Comparison of ENCODE assay signal across 10 cellular contexts in the genomic region with DNA sequence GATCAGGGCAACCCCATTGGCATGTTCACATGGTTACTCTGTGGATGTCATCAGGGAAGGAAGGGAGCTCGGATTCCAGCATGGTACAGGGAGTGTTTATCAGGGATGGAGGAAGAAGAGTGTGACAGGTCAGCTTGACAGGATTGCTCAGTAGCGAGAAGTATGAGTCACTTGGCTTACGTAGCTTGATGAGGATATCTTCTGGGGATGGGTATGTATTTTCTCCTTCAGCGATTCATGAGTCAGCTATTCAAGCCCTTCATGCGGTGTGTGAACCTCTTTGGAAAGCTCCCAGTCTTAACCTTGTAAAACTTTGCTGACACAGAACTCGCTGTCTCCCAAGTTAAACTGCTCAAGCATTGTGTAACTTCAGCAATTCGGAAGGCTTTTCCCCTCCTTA.
A peak's percentile ranks its signal among the peaks of the same experiment; 100 is the strongest.
DNase-seq lines count a peak whose midpoint lies in the region; ATAC-seq and TF ChIP-seq lines count a peak whose summit lies in the region.
"Had no signal": no experiment of that assay in that cellular context is flagged by ENCODE, and none has a peak within 500 bp of the region (broad histone marks: within the 10 kb centered on the region; RNA-seq: fewer than 3 reads in every experiment).

No MANE protein-coding gene starts in this region.

- H2AK5ac ChIP-seq in H9 (ENCODE audit: insufficient read length, low read length): no peak overlapping the region

- no peaks in the 10 kb centered on the region for H3K23me2 ChIP-seq in H9 (ENCODE audit: insufficient read length, low read depth, low read length, poor library complexity, severe bottlenecking)

- H2AFZ ChIP-seq in H9 (ENCODE audit: low read length): no peak overlapping the region

- H3K36me3 ChIP-seq in adipocyte (ENCODE audit: control insufficient read depth, insufficient read depth, low read length, severe bottlenecking) (no peaks in the 10 kb centered on the region), vagina (no peaks in the 10 kb centered on the region)
- H3K36me3 ChIP-seq: cardiac muscle cell had no signal

- intact Hi-C loops in vagina (cut with DNase I): no loop called here
- intact Hi-C loops in activated CD4-positive, alpha-beta memory T cell treated with anti-CD3 and anti-CD28 coated beads for 36 hours (cut with micrococcal nuclease): no loop called here

- H3K4ac ChIP-seq in H9 (ENCODE audit: low read depth, low read length): no peak overlapping the region

- no peak overlapping the region for H3K4me3 Mint-ChIP-seq in activated CD4-positive, alpha-beta memory T cell treated with anti-CD3 and anti-CD28 coated beads for 36 hours
- no peak overlapping the region for H3K4me3 Mint-ChIP-seq in H9
- H3K4me3 Mint-ChIP-seq: B cell had no signal

- H4K91ac ChIP-seq in H9 (ENCODE audit: insufficient read length, low read depth, low read length): no peak overlapping the region

- peaks cover 7% of the 10 kb centered on the region for H3K4me1 Mint-ChIP-seq in activated CD4-positive, alpha-beta memory T cell treated with anti-CD3 and anti-CD28 coated beads for 36 hours (ENCODE audit: low read depth)
- H3K4me1 Mint-ChIP-seq in H9: no peaks in the 10 kb centered on the region; a peak in 2 of 4 replicates
- H3K4me1 Mint-ChIP-seq: B cell had no signal

- H3K4me3 ChIP-seq in adipocyte (ENCODE audit: low read length) (no peak overlapping the region), vagina (no peak overlapping the region)
- H3K4me3 ChIP-seq: cardiac muscle cell had no signal

- no peaks in the 10 kb centered on the region for H3K79me1 ChIP-seq in H9 (ENCODE audit: insufficient read depth, low read depth, low read length, poor library complexity, severe bottlenecking)

- H3T11ph ChIP-seq in H9 (ENCODE audit: low read length): no peak overlapping the region

- no peak for TF ChIP-seq POLR2A in vagina (IDR thresholded peaks at IDR 0.05)

- no peak for ATAC-seq in HG02840 (IDR thresholded peaks at IDR 0.05; ENCODE audit: low FRiP score, unreplicated experiment)

- peaks cover 3% of the 10 kb centered on the region for H3K36me3 Mint-ChIP-seq in activated CD4-positive, alpha-beta memory T cell treated with anti-CD3 and anti-CD28 coated beads for 36 hours
- H3K36me3 Mint-ChIP-seq in H9 (ENCODE audit: insufficient read depth in 1 of 3, low read depth in 3 of 3): no peaks in the 10 kb centered on the region

- H3K79me2 ChIP-seq in H9 (ENCODE audit: insufficient read depth, low read length): no peaks in the 10 kb centered on the region

- no peak overlapping the region for H3K56ac ChIP-seq in H9 (ENCODE audit: insufficient read length, low read depth, low read length)

- no peaks in the 10 kb centered on the region for H3K27me3 Mint-ChIP-seq in activated CD4-positive, alpha-beta memory T cell treated with anti-CD3 and anti-CD28 coated beads for 36 hours
- H3K27me3 Mint-ChIP-seq in H9 (ENCODE audit: low read depth): peaks cover 2% of the 10 kb centered on the region; the same call in 1 of the 2 replicates

- DNase-seq in SKM-1 treated with dmso at 0.1 percent for 144 hours (lab: John Stamatoyannopoulos, UW; ENCODE audit: unreplicated experiment) (peak; percentile 36), SKM-1 (lab: John Stamatoyannopoulos, UW; ENCODE audit: unreplicated experiment) (no peak), adipocyte (ENCODE audit: low read depth) (peak; percentile 77), iris pigment epithelial cell (ENCODE audit: low read depth) (peak; percentile 100), vagina (ENCODE audit: extremely low spot score in 2 of 2) (peak in 1 of 2 donors; percentile 94), H9 (no peak)
- DNase-seq in activated CD4-positive, alpha-beta memory T cell treated with anti-CD3 and anti-CD28 coated beads for 36 hours: no peak

- no peak overlapping the region for H2BK120ac ChIP-seq in H9 (ENCODE audit: low read depth, low read length, poor library complexity, severe bottlenecking)

- no peaks in the 10 kb centered on the region for H3K9me3 ChIP-seq in adipocyte (ENCODE audit: control insufficient read depth, low read length)
- no peaks in the 10 kb centered on the region for H3K9me3 ChIP-seq in vagina
- H3K9me3 ChIP-seq in H9 (ENCODE audit: control insufficient read depth, low read depth, low read length): no peaks in the 10 kb centered on the region

- no peak overlapping the region for H2BK5ac ChIP-seq in H9 (ENCODE audit: insufficient read length, low read length)

- peaks cover 5% of the 10 kb centered on the region for H3K9me3 Mint-ChIP-seq in activated CD4-positive, alpha-beta memory T cell treated with anti-CD3 and anti-CD28 coated beads for 36 hours
- no peaks in the 10 kb centered on the region for H3K9me3 Mint-ChIP-seq in H9

- peak overlapping the region; percentile 68 for H3K27ac ChIP-seq in vagina
- no peak overlapping the region for H3K27ac ChIP-seq in H9 (ENCODE audit: insufficient read length, low read depth, low read length)
- H3K27ac ChIP-seq: cardiac muscle cell had no signal

- WGBS in H9 (ENCODE audit: extremely low coverage, insufficient read length, low lambda C conversion rate): no CpG with 5 or more reads among the region's 7 CpGs

- H3K27me3 ChIP-seq in adipocyte (replicated peaks; ENCODE audit: control insufficient read depth, insufficient read depth, low read length) (no peaks in the 10 kb centered on the region), vagina (no peaks in the 10 kb centered on the region), H9 (ENCODE audit: insufficient read depth, low read length) (no peaks in the 10 kb centered on the region)
- H3K27me3 ChIP-seq: cardiac muscle cell had no signal

- no peak overlapping the region for H2BK15ac ChIP-seq in H9 (ENCODE audit: low read depth, low read length)

- no peaks in the 10 kb centered on the region for H4K20me1 ChIP-seq in H9 (ENCODE audit: control insufficient read depth, insufficient read depth, insufficient read length)

- no peak overlapping the region for H2BK12ac ChIP-seq in H9 (ENCODE audit: insufficient read length, low read depth, low read length)

- no peak overlapping the region for H3K14ac ChIP-seq in H9 (ENCODE audit: insufficient read depth, low read length)

- TF ChIP-seq CTCF in vagina (IDR thresholded peaks at IDR 0.05) (no peak), H9 (conservative IDR thresholded peaks at IDR 0.05) (no peak)

- H3K18ac ChIP-seq in H9 (ENCODE audit: insufficient read length, low read depth, low read length): no peak overlapping the region

- no peak overlapping the region for H4K8ac ChIP-seq in H9 (replicated peaks; ENCODE audit: insufficient read length, low read depth, low read length)

- H3K9ac ChIP-seq in adipocyte (ENCODE audit: low read length): no peak overlapping the region
- no peak overlapping the region for H3K9ac ChIP-seq in H9 (ENCODE audit: extremely low read depth, insufficient read length, low read length)

- H3K4me1 ChIP-seq in adipocyte (ENCODE audit: control insufficient read depth, insufficient read depth, low read length) (peaks cover 25% of the 10 kb centered on the region), vagina (peaks cover 22% of the 10 kb centered on the region), H9 (ENCODE audit: insufficient read depth, low read length) (no peaks in the 10 kb centered on the region; the same call in 1 of the 2 replicates)

- no peak overlapping the region for H4K5ac ChIP-seq in H9 (ENCODE audit: insufficient read length, low read depth, low read length)

- CTCF ChIA-PET in activated CD4-positive, alpha-beta memory T cell treated with anti-CD3 and anti-CD28 coated beads for 36 hours (lab: Charles Lee): interaction anchor here (2.0 kb wide), 1 partner anchor 23 kb away, joined by 5 read pairs; no protein-coding TSS in a partner anchor

- POLR2A ChIA-PET in activated CD4-positive, alpha-beta memory T cell treated with anti-CD3 and anti-CD28 coated beads for 36 hours (lab: Charles Lee): no interaction called here

- no peak overlapping the region for H2BK20ac ChIP-seq in H9 (ENCODE audit: low read depth, low read length, poor library complexity, severe bottlenecking)

- H3K27ac Mint-ChIP-seq in activated CD4-positive, alpha-beta memory T cell treated with anti-CD3 and anti-CD28 coated beads for 36 hours: no peak overlapping the region
- peak overlapping the region in 1 of 3 experiments; percentile 6; a peak in 1 of 7 replicates for H3K27ac Mint-ChIP-seq in H9
- H3K27ac Mint-ChIP-seq: B cell had no signal

- no peak overlapping the region for H3K23ac ChIP-seq in H9 (ENCODE audit: insufficient read length, low read depth, low read length)

- no peak overlapping the region for H3K4me2 ChIP-seq in H9 (ENCODE audit: insufficient read depth, insufficient read length, low read length)

Comparison
In these comparisons a context has a peak if more than half of its experiments do, and no peak if none do; other contexts are left out.
1. DNase-seq: peak in SKM-1 treated with dmso at 0.1 percent for 144 hours (single experiment), adipocyte (single experiment) and iris pigment epithelial cell (single experiment); none in SKM-1 (single experiment), activated CD4-positive, alpha-beta memory T cell treated with anti-CD3 and anti-CD28 coated beads for 36 hours (single experiment) and H9 (single experiment).